9 cellular contexts compared by ENCODE assay signal in genomic region chr10:76086571-76087260, GRCh38.
DNase-seq lines count a peak whose midpoint lies in the region; ATAC-seq and TF ChIP-seq lines count a peak whose summit lies in the region.
"Had no signal": no experiment of that assay in that cellular context is flagged by ENCODE, and none has a peak within 500 bp of the region (broad histone marks: within the 10 kb centered on the region; RNA-seq: fewer than 3 reads in every experiment).

No MANE protein-coding gene starts in this region.

- TF ChIP-seq CTCF in epithelial cell of esophagus (IDR thresholded peaks at IDR 0.05; ENCODE audit: insufficient read depth, low read depth, low read length, missing control alignments), result peak; percentile 59
- TF ChIP-seq CTCF in osteocyte (IDR thresholded peaks at IDR 0.05), result peak; percentile 28

- ATAC-seq in HG02938 (IDR thresholded peaks at IDR 0.05; ENCODE audit: unreplicated experiment), result no peak
- ATAC-seq in GM21423 (IDR thresholded peaks at IDR 0.05; ENCODE audit: unreplicated experiment), result no peak

- peaks cover 18% of the 10 kb centered on the region for H3K27me3 Mint-ChIP-seq in osteocyte (ENCODE audit: unreplicated experiment)
- H3K27me3 Mint-ChIP-seq in activated T-helper 2 cell treated with anti-CD3 and anti-CD28 coated beads, Interferon-gamma antibody, Interleukin-2, Interleukin-4, amounts not matched to agents 10 μg/mL and 5 μg/mL and 100 μg/mL, durations not matched to agents 14 hours and 24 hours and 36 hours (ENCODE audit: low read depth), result no peaks in the 10 kb centered on the region

- intact Hi-C loops in activated T-helper 2 cell treated with anti-CD3 and anti-CD28 coated beads, Interferon-gamma antibody, Interleukin-2, Interleukin-4, amounts not matched to agents 10 μg/mL and 5 μg/mL and 100 μg/mL, durations not matched to agents 14 hours and 24 hours and 36 hours (cut with micrococcal nuclease), result no loop called here

- no peak overlapping the region for H3K4me3 ChIP-seq in epithelial cell of esophagus (ENCODE audit: low read length)
- H3K4me3 ChIP-seq: SK-N-MC had no signal

- H3K27ac Mint-ChIP-seq in osteocyte (ENCODE audit: unreplicated experiment), result no peak overlapping the region
- no peak overlapping the region for H3K27ac Mint-ChIP-seq in activated T-helper 2 cell treated with anti-CD3 and anti-CD28 coated beads, Interferon-gamma antibody, Interleukin-2, Interleukin-4, amounts not matched to agents 10 μg/mL and 5 μg/mL and 100 μg/mL, durations not matched to agents 14 hours and 24 hours and 36 hours

- H3K4me3 Mint-ChIP-seq in osteocyte (ENCODE audit: unreplicated experiment), result no peak overlapping the region
- H3K4me3 Mint-ChIP-seq in activated T-helper 2 cell treated with anti-CD3 and anti-CD28 coated beads, Interferon-gamma antibody, Interleukin-2, Interleukin-4, amounts not matched to agents 10 μg/mL and 5 μg/mL and 100 μg/mL, durations not matched to agents 14 hours and 24 hours and 36 hours (ENCODE audit: low read depth), result no peak overlapping the region

- DNase-seq in Daoy (ENCODE audit: low read depth), result peak; percentile 73
- DNase-seq in HCEC 1CT, result peak; percentile 59
- peak; percentile 22 for DNase-seq in NCI-H82 treated with DMSO at 0.1 percent for 48 hours (lab: John Stamatoyannopoulos, UW; ENCODE audit: unreplicated experiment)
- DNase-seq in epithelial cell of esophagus (ENCODE audit: low read depth), result peak; percentile 54
- no peak for DNase-seq in osteocyte (ENCODE audit: extremely low spot score, unreplicated experiment)
- no peak for DNase-seq in activated T-helper 2 cell treated with anti-CD3 and anti-CD28 coated beads, Interferon-gamma antibody, Interleukin-2, Interleukin-4, amounts not matched to agents 10 μg/mL and 5 μg/mL and 100 μg/mL, durations not matched to agents 14 hours and 24 hours and 36 hours (ENCODE audit: low spot score)

- H3K4me1 Mint-ChIP-seq in osteocyte (ENCODE audit: unreplicated experiment), result peaks cover 9% of the 10 kb centered on the region
- H3K4me1 Mint-ChIP-seq in activated T-helper 2 cell treated with anti-CD3 and anti-CD28 coated beads, Interferon-gamma antibody, Interleukin-2, Interleukin-4, amounts not matched to agents 10 μg/mL and 5 μg/mL and 100 μg/mL, durations not matched to agents 14 hours and 24 hours and 36 hours (ENCODE audit: low read depth), result peaks cover 1% of the 10 kb centered on the region

- H3K9me3 Mint-ChIP-seq in osteocyte (ENCODE audit: unreplicated experiment), result peaks cover 3% of the 10 kb centered on the region
- no peaks in the 10 kb centered on the region for H3K9me3 Mint-ChIP-seq in activated T-helper 2 cell treated with anti-CD3 and anti-CD28 coated beads, Interferon-gamma antibody, Interleukin-2, Interleukin-4, amounts not matched to agents 10 μg/mL and 5 μg/mL and 100 μg/mL, durations not matched to agents 14 hours and 24 hours and 36 hours

- no peaks in the 10 kb centered on the region for H3K36me3 Mint-ChIP-seq in osteocyte (ENCODE audit: unreplicated experiment)
- H3K36me3 Mint-ChIP-seq in activated T-helper 2 cell treated with anti-CD3 and anti-CD28 coated beads, Interferon-gamma antibody, Interleukin-2, Interleukin-4, amounts not matched to agents 10 μg/mL and 5 μg/mL and 100 μg/mL, durations not matched to agents 14 hours and 24 hours and 36 hours (ENCODE audit: low read depth), result no peaks in the 10 kb centered on the region

Comparison
In these comparisons a context has a peak if more than half of its experiments do, and no peak if none do; other contexts are left out.
1. DNase-seq: peak in Daoy (single experiment), HCEC 1CT (single experiment), NCI-H82 treated with DMSO at 0.1 percent for 48 hours (single experiment) and epithelial cell of esophagus (single experiment); none in osteocyte (single experiment) and activated T-helper 2 cell treated with anti-CD3 and anti-CD28 coated beads, Interferon-gamma antibody, Interleukin-2, Interleukin-4, amounts not matched to agents 10 μg/mL and 5 μg/mL and 100 μg/mL, durations not matched to agents 14 hours and 24 hours and 36 hours (single experiment).